ENCODE assay signal across 18 cellular contexts in genomic region chr14:78316058-78316457, GRCh38.
"Had no signal": no experiment of that assay in that cellular context is flagged by ENCODE, and none has a peak within 500 bp of the region (broad histone marks: within the 10 kb centered on the region; RNA-seq: fewer than 3 reads in every experiment).

No MANE protein-coding gene starts in this region.

- H3K4me3 ChIP-seq: gastrocnemius medialis, heart right ventricle, left ventricle myocardium inferior, right atrium auricular region, thyroid gland, uterus had no signal

- H3K36me3 ChIP-seq: gastrocnemius medialis, heart right ventricle, left ventricle myocardium inferior, neutrophil, right atrium auricular region, thyroid gland, uterus had no signal

- H3K27ac ChIP-seq: epithelial cell of prostate, gastrocnemius medialis, heart right ventricle, left ventricle myocardium inferior, neutrophil, right atrium auricular region, thyroid gland, uterus had no signal

- H3K9me3 ChIP-seq: gastrocnemius medialis, heart right ventricle, left ventricle myocardium inferior, neutrophil, right atrium auricular region, thyroid gland, uterus had no signal

- H3K27me3 ChIP-seq: right atrium auricular region, thyroid gland, uterus had no signal

- H3K9me3 Mint-ChIP-seq: activated CD4-positive, alpha-beta T cell treated with anti-CD3 and anti-CD28 coated beads, Interleukin-2, amount 10 ng/mL, durations not matched to agents 7 days and 5 days; activated naive CD4-positive, alpha-beta T cell treated with anti-CD3 and anti-CD28 coated beads, Interleukin-2, amount 10 ng/mL, durations not matched to agents 7 days and 5 days; activated T-helper 2 cell treated with anti-CD3 and anti-CD28 coated beads, Interferon-gamma antibody, Interleukin-2, Interleukin-4, amounts not matched to agents 10 μg/mL and 5 μg/mL and 100 μg/mL, durations not matched to agents 14 hours and 24 hours and 36 hours; stimulated activated effector memory CD8-positive, alpha-beta T cell treated with anti-CD3 and anti-CD28 coated beads, Interleukin-12 subunit alpha, Interleukin-12 subunit beta, amount 100 ng/mL, for 72 hours had no signal

- H3K27me3 Mint-ChIP-seq: activated naive CD4-positive, alpha-beta T cell treated with anti-CD3 and anti-CD28 coated beads, Interleukin-2, amount 10 ng/mL, durations not matched to agents 7 days and 5 days had no signal

- DNase-seq: activated CD4-positive, alpha-beta T cell treated with anti-CD3 and anti-CD28 coated beads, Interleukin-2, amount 10 ng/mL, durations not matched to agents 7 days and 5 days; activated CD4-positive, CD25-positive, alpha-beta regulatory T cell; activated naive CD4-positive, alpha-beta T cell treated with anti-CD3 and anti-CD28 coated beads, Interleukin-2, amount 10 ng/mL, durations not matched to agents 7 days and 5 days; activated T-cell treated with anti-CD3 and anti-CD28 coated beads for 4 hours; cortex of kidney; effector CD8-positive, alpha-beta T cell; gastrocnemius medialis; heart right ventricle; left ventricle myocardium inferior; small intestine; thyroid gland; uterus had no signal

- H3K36me3 Mint-ChIP-seq: activated naive CD4-positive, alpha-beta T cell treated with anti-CD3 and anti-CD28 coated beads, Interleukin-2, amount 10 ng/mL, durations not matched to agents 7 days and 5 days; stimulated activated effector memory CD8-positive, alpha-beta T cell treated with anti-CD3 and anti-CD28 coated beads, Interleukin-12 subunit alpha, Interleukin-12 subunit beta, amount 100 ng/mL, for 72 hours had no signal

- H3K4me1 Mint-ChIP-seq: activated CD4-positive, alpha-beta T cell treated with anti-CD3 and anti-CD28 coated beads, Interleukin-2, amount 10 ng/mL, durations not matched to agents 7 days and 5 days; activated naive CD4-positive, alpha-beta T cell treated with anti-CD3 and anti-CD28 coated beads, Interleukin-2, amount 10 ng/mL, durations not matched to agents 7 days and 5 days; central memory CD8-positive, alpha-beta T cell; stimulated activated effector memory CD8-positive, alpha-beta T cell treated with anti-CD3 and anti-CD28 coated beads, Interleukin-12 subunit alpha, Interleukin-12 subunit beta, amount 100 ng/mL, for 72 hours had no signal

- H3K27ac Mint-ChIP-seq: activated CD4-positive, alpha-beta T cell treated with anti-CD3 and anti-CD28 coated beads, Interleukin-2, amount 10 ng/mL, durations not matched to agents 7 days and 5 days; activated naive CD4-positive, alpha-beta T cell treated with anti-CD3 and anti-CD28 coated beads, Interleukin-2, amount 10 ng/mL, durations not matched to agents 7 days and 5 days; activated T-helper 2 cell treated with anti-CD3 and anti-CD28 coated beads, Interferon-gamma antibody, Interleukin-2, Interleukin-4, amounts not matched to agents 10 μg/mL and 5 μg/mL and 100 μg/mL, durations not matched to agents 14 hours and 24 hours and 36 hours; stimulated activated effector memory CD8-positive, alpha-beta T cell treated with anti-CD3 and anti-CD28 coated beads, Interleukin-12 subunit alpha, Interleukin-12 subunit beta, amount 100 ng/mL, for 72 hours had no signal

- H3K4me1 ChIP-seq: gastrocnemius medialis, heart right ventricle, left ventricle myocardium inferior, right atrium auricular region, thyroid gland, uterus had no signal

- H3K4me3 Mint-ChIP-seq: activated CD4-positive, alpha-beta T cell treated with anti-CD3 and anti-CD28 coated beads, Interleukin-2, amount 10 ng/mL, durations not matched to agents 7 days and 5 days; activated naive CD4-positive, alpha-beta T cell treated with anti-CD3 and anti-CD28 coated beads, Interleukin-2, amount 10 ng/mL, durations not matched to agents 7 days and 5 days; central memory CD8-positive, alpha-beta T cell; stimulated activated effector memory CD8-positive, alpha-beta T cell treated with anti-CD3 and anti-CD28 coated beads, Interleukin-12 subunit alpha, Interleukin-12 subunit beta, amount 100 ng/mL, for 72 hours had no signal
